In the genomic region with DNA sequence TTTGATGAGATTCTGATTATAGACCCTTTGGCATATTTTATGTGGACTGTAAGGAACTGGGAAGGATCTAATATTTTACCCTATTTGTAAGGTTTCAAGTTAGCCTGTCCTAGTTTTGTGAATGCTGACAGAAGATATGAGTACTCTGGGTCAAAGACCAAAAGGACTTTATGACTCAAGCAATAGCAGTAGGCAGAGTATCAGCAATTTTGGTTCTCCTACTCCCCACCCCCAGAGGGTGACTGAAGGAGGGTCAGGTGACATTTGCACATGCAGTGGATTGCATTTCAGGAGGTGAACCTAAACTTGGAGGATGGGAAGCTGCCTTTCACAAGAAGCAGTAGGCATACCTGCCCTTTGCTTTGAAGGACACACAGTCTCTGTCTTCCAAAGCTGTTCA, we compare ENCODE assay signal across 11 cellular contexts.
DNase-seq lines count a peak whose midpoint lies in the region; ATAC-seq and TF ChIP-seq lines count a peak whose summit lies in the region.
"Had no signal": no experiment of that assay in that cellular context is flagged by ENCODE, and none has a peak within 500 bp of the region (broad histone marks: within the 10 kb centered on the region; RNA-seq: fewer than 3 reads in every experiment).

No MANE protein-coding gene starts in this region.

- H3K36me3 Mint-ChIP-seq in progenitor cell of endocrine pancreas (ENCODE audit: insufficient read depth) = no peaks in the 10 kb centered on the region

- H3K4me1 Mint-ChIP-seq in progenitor cell of endocrine pancreas (ENCODE audit: low read depth) = peaks cover 4% of the 10 kb centered on the region

- peak; percentile 29 for ATAC-seq in HG03439 (IDR thresholded peaks at IDR 0.05; ENCODE audit: unreplicated experiment)

- H3K4me3 Mint-ChIP-seq in progenitor cell of endocrine pancreas (ENCODE audit: low read depth) = no peak overlapping the region

- H3K27ac Mint-ChIP-seq in progenitor cell of endocrine pancreas = no peak overlapping the region

- peak; percentile 16 for DNase-seq in stimulated activated naive CD4-positive, alpha-beta T cell treated with Interleukin-2 at 50 U/mL for 16 hours (lab: John Stamatoyannopoulos, UW)
- no peak for DNase-seq in stimulated activated naive CD4-positive, alpha-beta T cell (lab: John Stamatoyannopoulos, UW)
- DNase-seq in kidney tubule cell (ENCODE audit: low spot score) (peak; percentile 38), NCI-H2081 treated with DMSO at 0.1 percent for 48 hours (lab: John Stamatoyannopoulos, UW) (no peak), progenitor cell of endocrine pancreas (ENCODE audit: low spot score, unreplicated experiment) (no peak)
- no peak for DNase-seq in activated effector memory CD4-positive, alpha-beta T cell treated with anti-CD3 and anti-CD28 coated beads, Interleukin-2, amount 50 U/mL, for 16 hours
- DNase-seq in activated CD4-positive, alpha-beta T cell treated with anti-CD3 and anti-CD28 coated beads for 48 hours = no peak
- DNase-seq: activated T-cell treated with anti-CD3 and anti-CD28 coated beads, Interleukin-2, amount 50 U/mL, for 1 hour; GDM1; NCI-H446 had no signal

- TF ChIP-seq CTCF in progenitor cell of endocrine pancreas (IDR thresholded peaks at IDR 0.05; ENCODE audit: unreplicated experiment) = no peak

- no peaks in the 10 kb centered on the region for H3K9me3 Mint-ChIP-seq in progenitor cell of endocrine pancreas (ENCODE audit: low read depth)

- no peaks in the 10 kb centered on the region for H3K27me3 Mint-ChIP-seq in progenitor cell of endocrine pancreas

Comparison
In these comparisons a context has a peak if more than half of its experiments do, and no peak if none do; other contexts are left out.
1. DNase-seq: peak in stimulated activated naive CD4-positive, alpha-beta T cell treated with Interleukin-2 at 50 U/mL for 16 hours (single experiment) and kidney tubule cell (single experiment); none in stimulated activated naive CD4-positive, alpha-beta T cell (0 of 6), NCI-H2081 treated with DMSO at 0.1 percent for 48 hours (single experiment), progenitor cell of endocrine pancreas (single experiment), activated effector memory CD4-positive, alpha-beta T cell treated with anti-CD3 and anti-CD28 coated beads, Interleukin-2, amount 50 U/mL, for 16 hours (single experiment) and activated CD4-positive, alpha-beta T cell treated with anti-CD3 and anti-CD28 coated beads for 48 hours (single experiment).